In genomic region chr4:16865209-16865896, GRCh38 we compare ENCODE assay signal across 3 cellular contexts.
TF ChIP-seq lines count a peak whose summit lies in the region.

No MANE protein-coding gene starts in this region.

TF ChIP-seq in liver, 16 proteins besides CTCF, POLR2A, EP300 and RAD21:
- TF ChIP-seq JUND (IDR thresholded peaks at IDR 0.05) (no peak), MAX (IDR thresholded peaks at IDR 0.05) (no peak), SP1 (IDR thresholded peaks at IDR 0.05) (no peak), EGR1 (IDR thresholded peaks at IDR 0.05; ENCODE audit: low read depth in 2 of 2) (no peak)

TF ChIP-seq in HepG2, 621 proteins besides CTCF, POLR2A, EP300 and RAD21:
- TF ChIP-seq ZNF503 (CRISPR knock-in tag; IDR thresholded peaks at IDR 0.05) (no peak), ZNF546 (CRISPR knock-in tag; conservative IDR thresholded peaks at IDR 0.05) (no peak), TBL1XR1 (IDR thresholded peaks at IDR 0.05; ENCODE audit: borderline replicate concordance, low read length, partially characterized antibody) (no peak), SIX4 (CRISPR knock-in tag; IDR thresholded peaks at IDR 0.05) (no peak), MIXL1 (CRISPR knock-in tag; IDR thresholded peaks at IDR 0.05) (no peak), ZNF468 (CRISPR knock-in tag; IDR thresholded peaks at IDR 0.05) (no peak), ZFP91 (CRISPR knock-in tag; IDR thresholded peaks at IDR 0.05; ENCODE audit: borderline replicate concordance) (no peak), ZNF883 (CRISPR knock-in tag; IDR thresholded peaks at IDR 0.05; ENCODE audit: not compliant biosample characterization) (no peak), BRF2 (CRISPR knock-in tag; IDR thresholded peaks at IDR 0.05) (no peak), HMGXB4 (CRISPR knock-in tag; IDR thresholded peaks at IDR 0.05; ENCODE audit: borderline replicate concordance in 1 of 2, low read depth in 1 of 2) (no peak), TCF7L2 (IDR thresholded peaks at IDR 0.05; ENCODE audit: low read depth, low read length) (no peak), THAP8 (CRISPR knock-in tag; IDR thresholded peaks at IDR 0.05; ENCODE audit: borderline replicate concordance) (no peak)
TF ChIP-seq in HepG2: peak in this region for 0.

TF ChIP-seq in HEK293T, 16 proteins besides CTCF, POLR2A, EP300 and RAD21:
- TF ChIP-seq SP1 (IDR thresholded peaks at IDR 0.05) = no peak
- TF ChIP-seq SUZ12 (IDR thresholded peaks at IDR 0.05) = no peak
- TF ChIP-seq BHLHE40 (IDR thresholded peaks at IDR 0.05; ENCODE audit: borderline replicate concordance) = no peak
- no peak for TF ChIP-seq ARNT (IDR thresholded peaks at IDR 0.05)
